Comparison of ENCODE assay signal across 8 cellular contexts in the genomic region with DNA sequence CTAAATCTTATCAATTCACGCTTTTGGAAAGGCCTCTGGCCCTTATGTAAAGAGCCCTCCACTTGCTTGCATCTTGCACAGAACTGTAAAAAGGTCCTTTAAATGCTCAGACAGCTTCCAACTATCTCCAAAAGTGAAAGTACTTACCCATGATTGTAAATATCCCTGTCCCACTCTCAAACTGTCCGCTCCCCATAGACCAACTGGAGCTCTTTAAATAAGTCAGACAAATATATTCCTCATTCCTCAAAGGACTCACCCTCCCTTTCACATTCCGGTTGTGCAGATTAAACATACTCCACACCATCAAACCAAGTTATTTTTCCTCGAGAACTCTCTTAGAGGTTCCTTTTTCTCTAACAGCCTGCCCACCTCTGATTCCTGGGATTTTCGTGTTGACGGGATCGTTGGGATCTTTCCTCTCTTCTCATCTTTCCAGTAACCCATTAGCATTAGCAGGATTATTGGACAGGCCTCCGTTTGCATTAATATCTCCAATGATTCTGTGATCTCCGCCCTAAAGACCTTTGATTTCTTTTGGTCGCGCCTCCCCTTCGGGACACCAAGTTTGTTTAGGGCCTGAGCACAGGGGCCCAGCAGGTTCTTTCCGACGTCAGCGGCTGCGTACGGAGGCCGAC. TPM values are rescaled to one million over a fixed set of nuclear protein-coding genes. Genes with fewer than 3 reads are reported as not detected.
A peak's percentile ranks its signal among the peaks of the same experiment; 100 is the strongest.
DNase-seq lines count a peak whose midpoint lies in the region; ATAC-seq and TF ChIP-seq lines count a peak whose summit lies in the region.

No MANE protein-coding gene starts in this region.

- no peaks in the 10 kb centered on the region for H3K36me3 ChIP-seq in brain microvascular endothelial cell (replicated peaks)

- CTCF ChIA-PET in CD4-positive, alpha-beta T cell (lab: Charles Lee): interaction anchor here (1.5 kb wide), 1 partner anchor 28 kb away, joined by 3 read pairs; no protein-coding TSS in a partner anchor

- no peaks in the 10 kb centered on the region for H3K36me3 Mint-ChIP-seq in CD4-positive, alpha-beta T cell (ENCODE audit: low read depth)

- peak in 2 of 10 experiments; percentile 7 to 17 for DNase-seq in CD4-positive, alpha-beta T cell
- DNase-seq in LHCN-M2 (ENCODE audit: low read depth) (peak; percentile 55), brain microvascular endothelial cell (peak; percentile 6), kidney tubule cell (ENCODE audit: low spot score) (peak; percentile 78), middle frontal gyrus (ENCODE audit: extremely low spot score, low spot score) (no peak)

- peaks cover 5% of the 10 kb centered on the region for H3K4me1 Mint-ChIP-seq in CD4-positive, alpha-beta T cell (ENCODE audit: low read depth)

- H3K27me3 Mint-ChIP-seq in CD4-positive, alpha-beta T cell: peaks cover 12% of the 10 kb centered on the region

- peak overlapping the region; percentile 92 for H3K27ac ChIP-seq in CD4-positive, alpha-beta T cell (ENCODE audit: low read depth, low read length)
- H3K27ac ChIP-seq in brain microvascular endothelial cell: peak overlapping the region; percentile 96
- H3K27ac ChIP-seq in temporal lobe (ENCODE audit: low read depth, low read length): peak overlapping the region; percentile 70

- in situ Hi-C loops in brain microvascular endothelial cell (cut with HindIII; ENCODE audit: low pct_ligation_motif_present, low sequenced_read_pairs): no loop called here

- no peak overlapping the region for H3K4me3 Mint-ChIP-seq in CD4-positive, alpha-beta T cell

- peak overlapping the region; percentile 95 for H3K4me3 ChIP-seq in brain microvascular endothelial cell (ENCODE audit: low read depth, low read length)

- H3K27ac Mint-ChIP-seq in CD4-positive, alpha-beta T cell: no peak overlapping the region

- H3K9me3 ChIP-seq in CD4-positive, alpha-beta T cell (ENCODE audit: control insufficient read depth, low read length): no peaks in the 10 kb centered on the region

- POLR2A ChIA-PET in CD4-positive, alpha-beta T cell (lab: Charles Lee): interaction anchor here (0.6 to 1.9 kb wide), 8 partner anchors 30 to 89 kb away, joined by 3 to 9 read pairs (median 4); partner anchors contain the start of genes EAF2, HCLS1 and IQCB1

- no peaks in the 10 kb centered on the region for H3K27me3 ChIP-seq in CD4-positive, alpha-beta T cell (ENCODE audit: control insufficient read depth, insufficient read depth, low read length)
- no peaks in the 10 kb centered on the region for H3K27me3 ChIP-seq in brain microvascular endothelial cell (replicated peaks)

- no peak for ATAC-seq in CD4-positive, alpha-beta T cell (ENCODE audit: poor library complexity)
- ATAC-seq in GM21381 (IDR thresholded peaks at IDR 0.05; ENCODE audit: unreplicated experiment): peak; percentile 10
- ATAC-seq in GM18870 (IDR thresholded peaks at IDR 0.05; ENCODE audit: unreplicated experiment): no peak

- H3K9me3 Mint-ChIP-seq in CD4-positive, alpha-beta T cell: no peaks in the 10 kb centered on the region

- intact Hi-C loops in CD4-positive, alpha-beta T cell (cut with DNase I, micrococcal nuclease): loop anchor here (1.0 to 10.0 kb wide), 6 partner anchors 86 to 636 kb away; partner anchors contain the start of genes EAF2 (in 2 of the 2), FAM162A (in 2 of the 2), IQCB1 (in 2 of the 2) and MIX23 (in 2 of the 2)

- TF ChIP-seq CTCF in CD4-positive, alpha-beta T cell (IDR thresholded peaks at IDR 0.05): no peak
- no peak for TF ChIP-seq CTCF in brain microvascular endothelial cell (IDR thresholded peaks at IDR 0.05; ENCODE audit: low read depth, low read length, missing control alignments)

RNA-seq across cellular contexts. Expression of gene GOLGB1, which starts 0.8 kb away (rescaled TPM):
- total RNA-seq in CD4-positive, alpha-beta T cell: 10 to 100 TPM; 49.8 to 50.2 TPM
- total RNA-seq in LHCN-M2 (2014; rRNA removed) (17.4 and 23.1 TPM in 2 replicates), temporal lobe (34.9 TPM)
- 6.0 TPM for polyA plus RNA-seq in LHCN-M2 (2012)
